8 cellular contexts compared by ENCODE assay signal in the genomic region with DNA sequence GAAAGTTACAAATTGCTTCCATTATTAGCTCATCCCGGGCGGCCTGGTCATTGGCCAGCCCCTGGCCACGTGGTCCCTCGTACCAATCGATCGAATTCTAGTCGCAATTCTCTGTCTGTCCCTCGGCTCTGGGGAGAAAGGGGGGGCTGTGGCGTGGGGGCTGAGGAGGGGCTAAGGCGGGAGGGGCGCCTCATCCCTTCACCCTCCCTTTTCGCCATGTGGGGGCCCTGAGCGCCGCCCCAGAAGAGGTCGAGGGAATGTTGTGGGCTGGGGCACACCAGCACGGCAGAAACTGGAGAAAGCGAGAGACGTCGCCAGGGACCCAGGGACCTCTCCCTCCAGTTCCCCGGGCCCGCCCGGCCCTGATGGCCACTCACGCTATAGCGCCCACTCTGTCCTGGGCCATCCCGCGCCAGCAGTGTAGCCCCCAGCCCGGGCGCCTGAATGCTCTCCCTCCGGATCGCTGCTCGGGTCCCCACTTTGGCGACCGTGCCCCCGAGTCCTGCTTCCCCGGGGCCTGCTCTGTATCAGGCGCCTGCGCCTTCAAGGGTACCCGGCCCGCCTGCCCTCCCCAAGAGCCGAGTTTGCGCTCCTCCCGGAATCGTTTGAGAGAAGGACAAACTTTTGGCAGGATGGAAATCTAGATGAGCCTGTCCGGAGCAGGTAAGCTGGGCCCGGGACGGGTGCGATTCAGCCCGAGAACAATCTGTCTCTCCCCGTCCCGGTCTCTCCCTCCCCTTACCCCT.
DNase-seq lines count a peak whose midpoint lies in the region; ATAC-seq and TF ChIP-seq lines count a peak whose summit lies in the region.

No MANE protein-coding gene starts in this region.

- peaks cover 38% of the 10 kb centered on the region for H3K27me3 ChIP-seq in CD8-positive, alpha-beta memory T cell (ENCODE audit: insufficient read depth, low read length, poor library complexity, severe bottlenecking)

- no peak overlapping the region for H3K27ac Mint-ChIP-seq in CD8-positive, alpha-beta memory T cell
- no peak overlapping the region for H3K27ac Mint-ChIP-seq in T-cell
- H3K27ac Mint-ChIP-seq in progenitor cell of endocrine pancreas, result peak overlapping the region; percentile 96
- H3K27ac Mint-ChIP-seq in HFFc6, result no peak overlapping the region

- peak in 1 of 5 donors; percentile 16 for DNase-seq in CD8-positive, alpha-beta memory T cell
- DNase-seq in T-cell (peak in 1 of 34 experiments; percentile 5), Right ventricle myocardium superior (peak; percentile 52), progenitor cell of endocrine pancreas (ENCODE audit: low spot score, unreplicated experiment) (peak; percentile 54), DMS153 treated with DMSO at 0.1 percent for 48 hours (lab: John Stamatoyannopoulos, UW; ENCODE audit: unreplicated experiment) (no peak), HFFc6 (no peak)
- DNase-seq in activated CD4-positive, alpha-beta T cell treated with anti-CD3 and anti-CD28 coated beads for 48 hours, result no peak
- DNase-seq in NK-92 treated with Interleukin-12 subunit alpha and Interleukin-12 subunit beta, amount 100 ng/mL, for 24 hours (lab: John Stamatoyannopoulos, UW), result no peak

- no peaks in the 10 kb centered on the region for H3K9me3 ChIP-seq in CD8-positive, alpha-beta memory T cell (ENCODE audit: low read length)

- CTCF ChIA-PET in CD8-positive, alpha-beta memory T cell (lab: Charles Lee), result no interaction called here
- CTCF ChIA-PET in T-cell (lab: Charles Lee), result no interaction called here

- ATAC-seq in T-cell (replicated peaks in 1 of 4) (peak; percentile 19 to 45 (median 38)), Right ventricle myocardium superior (ENCODE audit: poor library complexity) (peak; percentile 71)

- H3K27ac ChIP-seq in CD8-positive, alpha-beta memory T cell (ENCODE audit: low read depth, low read length), result no peak overlapping the region

- H3K4me3 ChIP-seq in CD8-positive, alpha-beta memory T cell (ENCODE audit: low read length), result peak overlapping the region; percentile 54

- H3K27me3 Mint-ChIP-seq in CD8-positive, alpha-beta memory T cell, result peaks cover 62 to 79% of the 10 kb centered on the region in 2 donors
- H3K27me3 Mint-ChIP-seq in T-cell (peaks cover 70 to 71% of the 10 kb centered on the region in 2 donors), progenitor cell of endocrine pancreas (no peaks in the 10 kb centered on the region), HFFc6 (ENCODE audit: insufficient read depth) (peaks cover 79% of the 10 kb centered on the region)

- TF ChIP-seq CTCF in progenitor cell of endocrine pancreas (IDR thresholded peaks at IDR 0.05; ENCODE audit: unreplicated experiment) (no peak), HFFc6 (IDR thresholded peaks at IDR 0.05) (no peak)

- H3K9me3 Mint-ChIP-seq in CD8-positive, alpha-beta memory T cell, result no peaks in the 10 kb centered on the region
- no peaks in the 10 kb centered on the region for H3K9me3 Mint-ChIP-seq in T-cell
- no peaks in the 10 kb centered on the region for H3K9me3 Mint-ChIP-seq in progenitor cell of endocrine pancreas (ENCODE audit: low read depth)
- no peaks in the 10 kb centered on the region for H3K9me3 Mint-ChIP-seq in HFFc6

- peak overlapping the region; percentile 25 to 77 (median 71) for H3K4me3 Mint-ChIP-seq in CD8-positive, alpha-beta memory T cell
- H3K4me3 Mint-ChIP-seq in T-cell (peak overlapping the region; percentile 31 to 48 (median 41)), progenitor cell of endocrine pancreas (ENCODE audit: low read depth) (peak overlapping the region; percentile 95), HFFc6 (no peak overlapping the region)

- peaks cover 15 to 24% (median 21%) of the 10 kb centered on the region in 3 donors for H3K4me1 Mint-ChIP-seq in CD8-positive, alpha-beta memory T cell
- H3K4me1 Mint-ChIP-seq in T-cell (peaks cover 13 to 19% (median 18%) of the 10 kb centered on the region in 3 donors), progenitor cell of endocrine pancreas (ENCODE audit: low read depth) (peaks cover 67% of the 10 kb centered on the region), HFFc6 (ENCODE audit: low read depth) (no peaks in the 10 kb centered on the region)

- H3K36me3 Mint-ChIP-seq in CD8-positive, alpha-beta memory T cell, result no peaks in the 10 kb centered on the region
- peaks cover 4% of the 10 kb centered on the region for H3K36me3 Mint-ChIP-seq in T-cell
- peaks cover 9% of the 10 kb centered on the region for H3K36me3 Mint-ChIP-seq in progenitor cell of endocrine pancreas (ENCODE audit: insufficient read depth)
- H3K36me3 Mint-ChIP-seq in HFFc6 (ENCODE audit: low read depth), result no peaks in the 10 kb centered on the region

- intact Hi-C loops in Right ventricle myocardium superior (cut with DNase I), result no loop called here

- no peaks in the 10 kb centered on the region for H3K36me3 ChIP-seq in CD8-positive, alpha-beta memory T cell (ENCODE audit: insufficient read depth, low read length)

- POLR2A ChIA-PET in CD8-positive, alpha-beta memory T cell (lab: Charles Lee), result no interaction called here
- POLR2A ChIA-PET in T-cell (lab: Charles Lee), result no interaction called here

- peaks cover 16% of the 10 kb centered on the region for H3K4me1 ChIP-seq in CD8-positive, alpha-beta memory T cell (ENCODE audit: insufficient read depth, low read length)

Comparison
In these comparisons a context has a peak if more than half of its experiments do, and no peak if none do; other contexts are left out.
1. DNase-seq: peak in Right ventricle myocardium superior (single experiment) and progenitor cell of endocrine pancreas (single experiment); none in activated CD4-positive, alpha-beta T cell treated with anti-CD3 and anti-CD28 coated beads for 48 hours (single experiment), DMS153 treated with DMSO at 0.1 percent for 48 hours (single experiment), NK-92 treated with Interleukin-12 subunit alpha and Interleukin-12 subunit beta, amount 100 ng/mL, for 24 hours (single experiment) and HFFc6 (single experiment).